ENCODE assay signal across 28 cellular contexts in the genomic region with DNA sequence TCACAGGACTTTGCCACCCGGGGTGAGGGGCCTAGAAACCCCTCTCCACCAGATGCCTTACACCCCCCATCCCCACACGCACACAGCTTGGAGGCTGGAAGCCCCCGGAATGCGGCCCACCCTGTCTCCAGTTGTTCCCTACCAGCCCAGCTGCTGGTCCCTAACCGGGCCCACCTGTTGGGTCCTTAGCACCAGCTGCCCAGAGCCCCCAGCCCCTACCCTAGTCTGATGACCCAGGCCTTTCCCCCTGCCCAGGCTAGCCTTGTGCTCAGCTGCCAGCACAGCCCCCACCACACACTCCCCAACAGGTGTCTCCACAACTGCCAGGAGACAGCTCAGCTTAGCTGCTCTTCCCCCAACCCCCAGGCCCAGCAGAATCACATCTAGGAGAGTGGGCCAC.
"Had no signal": no experiment of that assay in that cellular context is flagged by ENCODE, and none has a peak within 500 bp of the region (broad histone marks: within the 10 kb centered on the region; RNA-seq: fewer than 3 reads in every experiment).

No MANE protein-coding gene starts in this region.

- H3K36me3 ChIP-seq: ascending aorta, Peyer's patch had no signal

- H3K4me3 ChIP-seq: ascending aorta, body of pancreas, Peyer's patch had no signal

- H3K27ac Mint-ChIP-seq: activated CD8-positive, alpha-beta T cell treated with anti-CD3 and anti-CD28 coated beads, Interleukin-2, amount 10 ng/mL, durations not matched to agents 7 days and 5 days; activated naive CD4-positive, alpha-beta T cell treated with anti-CD3 and anti-CD28 coated beads, Interleukin-2, amount 50 U/mL, for 24 hours; activated T-cell treated with anti-CD3 and anti-CD28 coated beads, Interleukin-2, amount 50 U/mL, for 24 hours; activated T-helper 1 cell treated with anti-CD3 and anti-CD28 coated beads, Interleukin-12 subunit alpha, Interleukin-12 subunit beta, Interleukin-2, Interleukin-4 antibody, amounts not matched to agents 30 ng/mL and 10 ng/mL and 1 ng/mL, durations not matched to agents 14 hours and 24 hours and 36 hours; T-helper 1 cell treated with Interleukin-12 subunit alpha and Interleukin-12 subunit beta and Interleukin-4 antibody, amounts not matched to agents 30 μg/mL and 1 μg/mL, for 36 hours; WTC11 had no signal

- H3K4me1 Mint-ChIP-seq: activated naive CD4-positive, alpha-beta T cell treated with anti-CD3 and anti-CD28 coated beads, Interleukin-2, amount 50 U/mL, for 24 hours had no signal

- H3K4me3 Mint-ChIP-seq: activated CD8-positive, alpha-beta T cell treated with anti-CD3 and anti-CD28 coated beads, Interleukin-2, amount 10 ng/mL, durations not matched to agents 7 days and 5 days; activated naive CD4-positive, alpha-beta T cell treated with anti-CD3 and anti-CD28 coated beads, Interleukin-2, amount 50 U/mL, for 24 hours; activated T-cell treated with anti-CD3 and anti-CD28 coated beads, Interleukin-2, amount 50 U/mL, for 24 hours; activated T-helper 1 cell treated with anti-CD3 and anti-CD28 coated beads, Interleukin-12 subunit alpha, Interleukin-12 subunit beta, Interleukin-2, Interleukin-4 antibody, amounts not matched to agents 30 ng/mL and 10 ng/mL and 1 ng/mL, durations not matched to agents 14 hours and 24 hours and 36 hours; T-helper 1 cell treated with Interleukin-12 subunit alpha and Interleukin-12 subunit beta and Interleukin-4 antibody, amounts not matched to agents 30 μg/mL and 1 μg/mL, for 36 hours; WTC11 had no signal

- ATAC-seq: activated CD8-positive, alpha-beta T cell treated with anti-CD3 and anti-CD28 coated beads, Interleukin-2, amount 10 ng/mL, durations not matched to agents 7 days and 5 days; body of pancreas; WTC11 had no signal

- H3K27me3 ChIP-seq: ascending aorta, body of pancreas, Peyer's patch had no signal

- H3K27ac ChIP-seq: ascending aorta, body of pancreas, Peyer's patch, RWPE1 had no signal

- DNase-seq: activated CD4-positive, alpha-beta T cell treated with anti-CD3 and anti-CD28 coated beads for 48 hours; activated CD4-positive, alpha-beta T cell treated with anti-CD3 and anti-CD28 coated beads, Interleukin-2, amount 50 U/mL, for 4 hours; activated CD4-positive, CD25-positive, alpha-beta regulatory T cell treated with anti-CD3 and anti-CD28 coated beads, Interleukin-2, amount 50 U/mL, for 72 hours; activated CD8-positive, alpha-beta memory T cell treated with anti-CD3 and anti-CD28 coated beads, Interleukin-2, amount 50 U/mL, for 48 hours; activated CD8-positive, alpha-beta T cell treated with anti-CD3 and anti-CD28 coated beads, Interleukin-2, amount 10 ng/mL, durations not matched to agents 7 days and 5 days; activated effector memory CD4-positive, alpha-beta T cell treated with Interleukin-2 at 50 U/mL for 16 hours; activated naive CD4-positive, alpha-beta T cell; activated T-cell treated with anti-CD3 and anti-CD28 coated beads, Interleukin-2, amount 50 U/mL, for 24 hours; body of pancreas; Karpas-422; MM.1S; NCI-H1105; NCI-H1436; NCI-H1694 treated with DMSO at 0.1 percent for 48 hours; NCI-H2029 treated with DMSO at 0.1 percent for 48 hours; NCI-H345; NCI-H510A; NCI-H526 treated with DMSO at 0.1 percent for 48 hours; NCI-H82; NK-92 treated with Interleukin-12 subunit alpha and Interleukin-12 subunit beta, amount 100 ng/mL, for 24 hours; Peyer's patch; SHP77 had no signal

- H3K27me3 Mint-ChIP-seq: activated naive CD4-positive, alpha-beta T cell treated with anti-CD3 and anti-CD28 coated beads, Interleukin-2, amount 50 U/mL, for 24 hours; activated T-cell treated with anti-CD3 and anti-CD28 coated beads, Interleukin-2, amount 50 U/mL, for 24 hours had no signal

- H3K4me1 ChIP-seq: body of pancreas, Peyer's patch had no signal
